ENCODE assay signal across 8 cellular contexts in genomic region chr4:94995684-94996394, GRCh38.
A peak's percentile ranks its signal among the peaks of the same experiment; 100 is the strongest.
DNase-seq lines count a peak whose midpoint lies in the region; ATAC-seq, FAIRE-seq and TF ChIP-seq lines count a peak whose summit lies in the region.

No MANE protein-coding gene starts in this region.

- H3K36me3 Mint-ChIP-seq in naive thymus-derived CD8-positive, alpha-beta T cell, result no peaks in the 10 kb centered on the region
- H3K36me3 Mint-ChIP-seq in Calu3 (ENCODE audit: insufficient read depth, unreplicated experiment), result no peaks in the 10 kb centered on the region

- no peak for TF ChIP-seq POLR2A in GM12891 (IDR thresholded peaks at IDR 0.05; ENCODE audit: low read depth, low read length)

- intact Hi-C loops in Calu3 (cut with micrococcal nuclease; ENCODE audit: unreplicated experiment), result no loop called here

- H3K4me1 ChIP-seq in endocrine pancreas (ENCODE audit: control insufficient read depth, insufficient read depth, low read length), result no peaks in the 10 kb centered on the region

- no peaks in the 10 kb centered on the region for H3K36me3 ChIP-seq in endocrine pancreas (ENCODE audit: control insufficient read depth, insufficient read depth, low read length)

- H3K27ac Mint-ChIP-seq in naive thymus-derived CD8-positive, alpha-beta T cell, result peak overlapping the region in 7 of 10 donors; percentile 0 to 83 (median 27)
- no peak overlapping the region for H3K27ac Mint-ChIP-seq in Calu3 (ENCODE audit: unreplicated experiment)

- no peaks in the 10 kb centered on the region for H3K27me3 ChIP-seq in endocrine pancreas (ENCODE audit: control insufficient read depth, insufficient read depth, low read length)

- no TSS peak for BruUV-seq in Calu3 (replicated peaks; lab: Mats Ljungman, UMichigan)

- H3K9me3 Mint-ChIP-seq in naive thymus-derived CD8-positive, alpha-beta T cell, result no peaks in the 10 kb centered on the region
- no peaks in the 10 kb centered on the region for H3K9me3 Mint-ChIP-seq in Calu3 (ENCODE audit: low read depth, unreplicated experiment)

- POLR2A ChIA-PET in naive thymus-derived CD8-positive, alpha-beta T cell (lab: Charles Lee), result no interaction called here

- no peaks in the 10 kb centered on the region for H3K27me3 Mint-ChIP-seq in naive thymus-derived CD8-positive, alpha-beta T cell
- H3K27me3 Mint-ChIP-seq in Calu3 (ENCODE audit: unreplicated experiment), result no peaks in the 10 kb centered on the region

- ATAC-seq in HG02981 (IDR thresholded peaks at IDR 0.05; ENCODE audit: unreplicated experiment) (peak; percentile 44), HG02885 (IDR thresholded peaks at IDR 0.05; ENCODE audit: poor library complexity, unreplicated experiment) (no peak)
- ATAC-seq in naive thymus-derived CD8-positive, alpha-beta T cell, result peak; percentile 39 to 63

- FAIRE-seq in GM12891 (lab: Jason Lieb, UNC), result no peak

- no peaks in the 10 kb centered on the region for H3K9me3 ChIP-seq in endocrine pancreas (ENCODE audit: control insufficient read depth, low read length)

- peak overlapping the region; percentile 28 for H3K4me3 ChIP-seq in endocrine pancreas (ENCODE audit: control insufficient read depth, insufficient read depth, low read length)

- CTCF ChIA-PET in Calu3 (lab: Charles Lee), result no interaction called here

- DNase-seq in Ammon's horn (ENCODE audit: low spot score) (peak; percentile 70), GM12891 (ENCODE audit: insufficient read length, low spot score) (no peak), Calu3 (no peak)
- peak in 3 of 10 donors; percentile 1 to 11 (median 1) for DNase-seq in naive thymus-derived CD8-positive, alpha-beta T cell
- DNase-seq in activated CD8-positive, alpha-beta memory T cell treated with anti-CD3 and anti-CD28 coated beads, Interleukin-2, amount 50 U/mL, for 48 hours, result no peak

- peaks cover 6 to 16% (median 14%) of the 10 kb centered on the region in 4 donors for H3K4me1 Mint-ChIP-seq in naive thymus-derived CD8-positive, alpha-beta T cell
- no peaks in the 10 kb centered on the region for H3K4me1 Mint-ChIP-seq in Calu3 (ENCODE audit: low read depth, unreplicated experiment)

- H3K9ac ChIP-seq in endocrine pancreas (ENCODE audit: control insufficient read depth, insufficient read depth, low read length), result no peak overlapping the region

- TF ChIP-seq CTCF in Calu3 (IDR thresholded peaks at IDR 0.05; ENCODE audit: unreplicated experiment), result no peak

- peak overlapping the region; percentile 27 to 71 (median 57) for H3K4me3 Mint-ChIP-seq in naive thymus-derived CD8-positive, alpha-beta T cell
- no peak overlapping the region for H3K4me3 Mint-ChIP-seq in Calu3 (ENCODE audit: low read depth, unreplicated experiment)

TF ChIP-seq in GM12891, 5 proteins besides CTCF, POLR2A, EP300 and RAD21:
- no peak for TF ChIP-seq TAF1 (IDR thresholded peaks at IDR 0.05; ENCODE audit: low read depth, low read length)
- TF ChIP-seq SPI1 (IDR thresholded peaks at IDR 0.05; ENCODE audit: low read depth, low read length), result no peak
- TF ChIP-seq PAX5 (IDR thresholded peaks at IDR 0.05; ENCODE audit: insufficient read depth, low read length, severe bottlenecking), result no peak
- TF ChIP-seq POU2F2 (IDR thresholded peaks at IDR 0.05; ENCODE audit: low read depth, low read length), result no peak
- TF ChIP-seq POLR2AphosphoS5 (IDR thresholded peaks at IDR 0.05; ENCODE audit: low read depth, low read length), result no peak
